Comparison of ENCODE assay signal across 25 cellular contexts in genomic region chr21:44512496-44513388, GRCh38. TPM values are rescaled to one million over a fixed set of nuclear protein-coding genes. Genes with fewer than 3 reads are reported as not detected.
"Had no signal": no experiment of that assay in that cellular context is flagged by ENCODE, and none has a peak within 500 bp of the region (broad histone marks: within the 10 kb centered on the region; RNA-seq: fewer than 3 reads in every experiment).

No MANE protein-coding gene starts in this region.

- H3K36me3 ChIP-seq: brain microvascular endothelial cell, SJSA1, WERI-Rb-1 had no signal

- H3K27me3 ChIP-seq: brain microvascular endothelial cell, cardiac muscle cell, SJSA1 had no signal

- H3K27ac ChIP-seq: brain microvascular endothelial cell, cardiac muscle cell, SJSA1, WERI-Rb-1 had no signal

- H3K36me3 Mint-ChIP-seq: activated naive CD4-positive, alpha-beta T cell treated with anti-CD3 and anti-CD28 coated beads, Interleukin-2, amount 10 ng/mL, durations not matched to agents 7 days and 5 days; activated naive CD8-positive, alpha-beta T cell treated with anti-CD3 and anti-CD28 coated beads for 36 hours had no signal

- H3K27ac Mint-ChIP-seq: activated CD8-positive, alpha-beta T cell treated with anti-CD3 and anti-CD28 coated beads for 36 hours; activated naive CD4-positive, alpha-beta T cell treated with anti-CD3 and anti-CD28 coated beads, Interleukin-2, amount 10 ng/mL, durations not matched to agents 7 days and 5 days; activated naive CD8-positive, alpha-beta T cell treated with anti-CD3 and anti-CD28 coated beads for 36 hours; activated T-cell treated with anti-CD3 and anti-CD28 coated beads, Interleukin-2, amount 50 U/mL, for 72 hours; activated T-helper 2 cell treated with anti-CD3 and anti-CD28 coated beads, Interferon-gamma antibody, Interleukin-2, Interleukin-4, amounts not matched to agents 10 μg/mL and 5 μg/mL and 100 μg/mL, durations not matched to agents 14 hours and 24 hours and 36 hours; T-helper 1 cell treated with Interleukin-12 subunit alpha and Interleukin-12 subunit beta and Interleukin-4 antibody, amounts not matched to agents 30 μg/mL and 1 μg/mL, for 36 hours had no signal

- H3K9me3 Mint-ChIP-seq: activated CD8-positive, alpha-beta T cell treated with anti-CD3 and anti-CD28 coated beads for 36 hours; activated naive CD4-positive, alpha-beta T cell treated with anti-CD3 and anti-CD28 coated beads, Interleukin-2, amount 10 ng/mL, durations not matched to agents 7 days and 5 days; activated naive CD8-positive, alpha-beta T cell treated with anti-CD3 and anti-CD28 coated beads for 36 hours; activated T-cell treated with anti-CD3 and anti-CD28 coated beads, Interleukin-2, amount 50 U/mL, for 72 hours; activated T-helper 2 cell treated with anti-CD3 and anti-CD28 coated beads, Interferon-gamma antibody, Interleukin-2, Interleukin-4, amounts not matched to agents 10 μg/mL and 5 μg/mL and 100 μg/mL, durations not matched to agents 14 hours and 24 hours and 36 hours; T-helper 1 cell treated with Interleukin-12 subunit alpha and Interleukin-12 subunit beta and Interleukin-4 antibody, amounts not matched to agents 30 μg/mL and 1 μg/mL, for 36 hours had no signal

- H3K4me1 ChIP-seq: SJSA1 had no signal

- H3K4me1 Mint-ChIP-seq: activated naive CD8-positive, alpha-beta T cell treated with anti-CD3 and anti-CD28 coated beads for 36 hours had no signal

- H3K27me3 Mint-ChIP-seq: activated CD8-positive, alpha-beta T cell treated with anti-CD3 and anti-CD28 coated beads for 36 hours; activated naive CD8-positive, alpha-beta T cell treated with anti-CD3 and anti-CD28 coated beads for 36 hours had no signal

- H3K4me3 ChIP-seq: cardiac muscle cell, SJSA1 had no signal

- H3K4me3 Mint-ChIP-seq: activated CD8-positive, alpha-beta T cell treated with anti-CD3 and anti-CD28 coated beads for 36 hours; activated naive CD4-positive, alpha-beta T cell treated with anti-CD3 and anti-CD28 coated beads, Interleukin-2, amount 10 ng/mL, durations not matched to agents 7 days and 5 days; activated naive CD8-positive, alpha-beta T cell treated with anti-CD3 and anti-CD28 coated beads for 36 hours; activated T-cell treated with anti-CD3 and anti-CD28 coated beads, Interleukin-2, amount 50 U/mL, for 72 hours; T-helper 1 cell treated with Interleukin-12 subunit alpha and Interleukin-12 subunit beta and Interleukin-4 antibody, amounts not matched to agents 30 μg/mL and 1 μg/mL, for 36 hours had no signal

- DNase-seq: activated CD4-positive, alpha-beta T cell treated with anti-CD3 and anti-CD28 coated beads for 4 hours; activated CD8-positive, alpha-beta memory T cell treated with anti-CD3 and anti-CD28 coated beads, Interleukin-2, amount 50 U/mL, for 4 hours; activated CD8-positive, alpha-beta T cell treated with anti-CD3 and anti-CD28 coated beads for 36 hours; activated gamma-delta T cell treated with Interleukin-2 at 50 U/mL for 16 hours; activated naive CD4-positive, alpha-beta T cell treated with anti-CD3 and anti-CD28 coated beads, Interleukin-2, amount 10 ng/mL, durations not matched to agents 7 days and 5 days; activated naive CD8-positive, alpha-beta T cell treated with anti-CD3 and anti-CD28 coated beads for 36 hours; activated T-cell treated with anti-CD3 and anti-CD28 coated beads, Interleukin-2, amount 50 U/mL, for 72 hours; brain microvascular endothelial cell; cerebellar nuclear complex; KG1; NCI-H510A; NCI-H526 treated with DMSO at 0.1 percent for 48 hours; NCI-H82; T1000; WERI-Rb-1 had no signal

- ATAC-seq: activated CD8-positive, alpha-beta T cell treated with anti-CD3 and anti-CD28 coated beads for 36 hours; activated T-cell treated with anti-CD3 and anti-CD28 coated beads, Interleukin-2, amount 50 U/mL, for 72 hours; SK-N-SH treated with all-trans-retinoic acid at 6 μM for 48 hours had no signal

- H3K9me3 ChIP-seq: SJSA1 had no signal

RNA-seq across cellular contexts. Expression of gene KRTAP10-1, which starts 27.3 kb away (rescaled TPM):
- total RNA-seq: activated CD8-positive, alpha-beta T cell treated with anti-CD3 and anti-CD28 coated beads for 36 hours; activated naive CD8-positive, alpha-beta T cell treated with anti-CD3 and anti-CD28 coated beads for 36 hours; activated T-cell treated with anti-CD3 and anti-CD28 coated beads, Interleukin-2, amount 50 U/mL, for 72 hours; activated T-helper 2 cell treated with anti-CD3 and anti-CD28 coated beads, Interferon-gamma antibody, Interleukin-2, Interleukin-4, amounts not matched to agents 10 μg/mL and 5 μg/mL and 100 μg/mL, durations not matched to agents 14 hours and 24 hours and 36 hours; cardiac muscle cell; LHCN-M2; M059J; RPMI7951; SJSA1 had no signal
- polyA plus RNA-seq: adipose tissue, cardiac muscle cell had no signal

RNA-seq across cellular contexts. Expression of gene KRTAP10-2, which starts 38.6 kb away (rescaled TPM):
- total RNA-seq: activated CD8-positive, alpha-beta T cell treated with anti-CD3 and anti-CD28 coated beads for 36 hours; activated naive CD8-positive, alpha-beta T cell treated with anti-CD3 and anti-CD28 coated beads for 36 hours; activated T-cell treated with anti-CD3 and anti-CD28 coated beads, Interleukin-2, amount 50 U/mL, for 72 hours; activated T-helper 2 cell treated with anti-CD3 and anti-CD28 coated beads, Interferon-gamma antibody, Interleukin-2, Interleukin-4, amounts not matched to agents 10 μg/mL and 5 μg/mL and 100 μg/mL, durations not matched to agents 14 hours and 24 hours and 36 hours; cardiac muscle cell; LHCN-M2; M059J; OCI-LY7; RPMI7951; SJSA1 had no signal

RNA-seq across cellular contexts. Expression of gene KRTAP10-3, which starts 45.9 kb away (rescaled TPM):
- total RNA-seq: activated CD8-positive, alpha-beta T cell treated with anti-CD3 and anti-CD28 coated beads for 36 hours; activated naive CD8-positive, alpha-beta T cell treated with anti-CD3 and anti-CD28 coated beads for 36 hours; activated T-cell treated with anti-CD3 and anti-CD28 coated beads, Interleukin-2, amount 50 U/mL, for 72 hours; activated T-helper 2 cell treated with anti-CD3 and anti-CD28 coated beads, Interferon-gamma antibody, Interleukin-2, Interleukin-4, amounts not matched to agents 10 μg/mL and 5 μg/mL and 100 μg/mL, durations not matched to agents 14 hours and 24 hours and 36 hours; cardiac muscle cell; LHCN-M2; M059J; OCI-LY7; RPMI7951; SJSA1 had no signal
- polyA plus RNA-seq: adipose tissue, cardiac muscle cell had no signal

RNA-seq across cellular contexts. Expression of gene LRRC3, which starts 57.4 kb away (rescaled TPM):
- total RNA-seq: LHCN-M2, M059J, OCI-LY7 had no signal
